7 cellular contexts compared by ENCODE assay signal in the genomic region with DNA sequence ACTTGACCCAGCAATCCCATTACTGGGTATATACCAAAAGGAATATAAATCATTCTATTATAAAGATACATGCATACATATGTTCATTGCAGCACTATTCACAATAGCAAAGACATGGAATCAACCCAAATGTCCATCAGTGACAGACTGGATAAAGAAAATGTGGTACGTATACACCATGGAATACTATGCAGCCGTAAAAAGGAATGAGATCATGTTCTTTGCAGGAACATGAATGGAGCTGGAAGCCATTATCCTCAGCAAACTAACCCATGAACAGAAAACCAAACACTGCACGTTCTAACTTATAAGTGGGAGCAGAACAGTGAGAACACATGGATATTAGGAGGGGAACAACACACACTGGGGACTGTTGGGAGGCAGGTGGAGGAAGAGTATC. TPM values are rescaled to one million over a fixed set of nuclear protein-coding genes. Genes with fewer than 3 reads are reported as not detected.
"Had no signal": no experiment of that assay in that cellular context is flagged by ENCODE, and none has a peak within 500 bp of the region (broad histone marks: within the 10 kb centered on the region; RNA-seq: fewer than 3 reads in every experiment).

No MANE protein-coding gene starts in this region.

RNA-seq across cellular contexts. Expression of gene DEFB108B, which starts 3.8 kb away (rescaled TPM):
- total RNA-seq: GM23248, GM23338, H1, H4, H7, H9, HFFc6 had no signal
- polyA plus RNA-seq: GM23248, GM23338, H1 had no signal

RNA-seq across cellular contexts. Expression of gene DEFB131B, which starts 49.0 kb away (rescaled TPM):
- total RNA-seq: GM23248, GM23338, H1, H4, H7, H9, HFFc6 had no signal
- polyA plus RNA-seq: GM23248, GM23338, H1 had no signal
